ENCODE assay signal across 21 cellular contexts in genomic region chr13:99145461-99145860, GRCh38. TPM values are rescaled to one million over a fixed set of nuclear protein-coding genes. Genes with fewer than 3 reads are reported as not detected.
DNase-seq lines count a peak whose midpoint lies in the region; ATAC-seq and TF ChIP-seq lines count a peak whose summit lies in the region.
"Had no signal": no experiment of that assay in that cellular context is flagged by ENCODE, and none has a peak within 500 bp of the region (broad histone marks: within the 10 kb centered on the region; RNA-seq: fewer than 3 reads in every experiment).

No MANE protein-coding gene starts in this region.

- no peaks in the 10 kb centered on the region for H3K36me3 ChIP-seq in HEK293 (ENCODE audit: control insufficient read depth in 2 of 2, insufficient read depth in 1 of 2, low read length in 2 of 2)
- H3K36me3 ChIP-seq: BE2C had no signal

- H3K36me3 Mint-ChIP-seq in T-helper 17 cell (ENCODE audit: low read depth) = peaks cover 2% of the 10 kb centered on the region
- H3K36me3 Mint-ChIP-seq: CD8-positive, alpha-beta T cell had no signal

- H3K4me1 Mint-ChIP-seq in T-helper 17 cell = peaks cover 4% of the 10 kb centered on the region

- ATAC-seq in T-helper 17 cell (no peak), GM18519 (IDR thresholded peaks at IDR 0.05; ENCODE audit: low FRiP score, unreplicated experiment) (no peak)
- ATAC-seq: CD8-positive, alpha-beta T cell had no signal

- H3K4me3 Mint-ChIP-seq in T-helper 17 cell = no peak overlapping the region
- H3K4me3 Mint-ChIP-seq: CD4-positive, alpha-beta T cell; CD8-positive, alpha-beta T cell had no signal

- H3K27ac Mint-ChIP-seq in T-helper 17 cell = peak overlapping the region; percentile 53
- H3K27ac Mint-ChIP-seq: CD4-positive, alpha-beta T cell; CD8-positive, alpha-beta T cell had no signal

- H3K9me3 ChIP-seq in HEK293 (ENCODE audit: control insufficient read depth, insufficient read depth, low read depth, low read length) (no peaks in the 10 kb centered on the region), T-helper 17 cell (ENCODE audit: control insufficient read depth, low read length, poor library complexity, severe bottlenecking) (no peaks in the 10 kb centered on the region)
- H3K9me3 ChIP-seq: BE2C had no signal

- H3K27ac ChIP-seq in HEK293 (ENCODE audit: extremely low read depth, low read depth, low read length) = no peak overlapping the region
- H3K27ac ChIP-seq: BLaER1 treated with 17β-estradiol and CSF1 and Interleukin-3, amounts not matched to agents 10 nM and 100 nM; C4-2B had no signal

- no peaks in the 10 kb centered on the region for H3K4me1 ChIP-seq in HEK293 (ENCODE audit: control insufficient read depth, insufficient read depth, low read length)
- H3K4me1 ChIP-seq: BE2C had no signal

- DNase-seq in T-helper 17 cell (no peak), ecto neural progenitor cell (ENCODE audit: low spot score) (no peak), hypothalamus (lab: John Stamatoyannopoulos, UW) (no peak)
- DNase-seq: 8988T; ACHN; BE2C; CD4-positive, alpha-beta T cell; CD8-positive, alpha-beta T cell; COR-L47; DMS 273 treated with DMSO at 0.1 percent for 48 hours; DMS153; DMS53; DMS79; DND-41; EL; GDM1 had no signal

- CTCF ChIA-PET in HEK293 (lab: Yijun Ruan, JAX) = interaction anchor here (0.6 kb wide), 1 partner anchor 1300 kb away, joined by 3 read pairs; no protein-coding TSS in a partner anchor

- POLR2A ChIA-PET in HEK293 (lab: Yijun Ruan, JAX) = no interaction called here

- no peak overlapping the region for H3K4me3 ChIP-seq in HEK293 (ENCODE audit: low read depth, low read length)
- H3K4me3 ChIP-seq: BLaER1 treated with 17β-estradiol and CSF1 and Interleukin-3, amounts not matched to agents 10 nM and 100 nM; GM12878 had no signal

- peaks cover 11% of the 10 kb centered on the region for H3K27me3 Mint-ChIP-seq in T-helper 17 cell
- H3K27me3 Mint-ChIP-seq: CD4-positive, alpha-beta T cell had no signal

- no peak for TF ChIP-seq CTCF in HEK293 (tag by site-specific recombination; IDR thresholded peaks at IDR 0.05)

TF ChIP-seq in HEK293, 187 proteins besides CTCF, POLR2A, EP300 and RAD21:
- peak; percentile 99 for TF ChIP-seq ZNF660 (tag by site-specific recombination; IDR thresholded peaks at IDR 0.05)
- no peak for TF ChIP-seq ZNF302 (tag by site-specific recombination; IDR thresholded peaks at IDR 0.05; ENCODE audit: low read depth)
TF ChIP-seq in HEK293: peak in this region for 1.

RNA-seq across cellular contexts. Expression of gene UBAC2, which starts 55.2 kb away (rescaled TPM):
- 10 to 100 TPM; 74.2 to 75.3 TPM for total RNA-seq in T-helper 17 cell
